In genomic region chr2:8658064-8658862, GRCh38 we compare ENCODE assay signal across 1 cellular context.
TF ChIP-seq lines count a peak whose summit lies in the region.

No MANE protein-coding gene starts in this region.

TF ChIP-seq in K562, 482 proteins besides CTCF, POLR2A, EP300 and RAD21 (continued from another document):
- TF ChIP-seq ATF4 (CRISPR knock-in tag; IDR thresholded peaks at IDR 0.05) (no peak), PKNOX1 (IDR thresholded peaks at IDR 0.05) (peak; percentile 18; the same call in 1 of the 2 replicates), CCAR2 (IDR thresholded peaks at IDR 0.05; ENCODE audit: low read depth, low read length) (no peak), MEIS2 (IDR thresholded peaks at IDR 0.05; ENCODE audit: partially characterized antibody) (peak; percentile 26), ZBTB49 (CRISPR knock-in tag; IDR thresholded peaks at IDR 0.05; ENCODE audit: borderline replicate concordance) (no peak), SRF (CRISPR knock-in tag; IDR thresholded peaks at IDR 0.05) (peak in 1 of 2 experiments; percentile 68; a peak in 1 of 4 replicates), TAF1 (IDR thresholded peaks at IDR 0.05; ENCODE audit: control insufficient read depth, extremely low read depth, insufficient read depth, low read length, severe bottlenecking) (no peak)
